8 cellular contexts compared by ENCODE assay signal in the genomic region with DNA sequence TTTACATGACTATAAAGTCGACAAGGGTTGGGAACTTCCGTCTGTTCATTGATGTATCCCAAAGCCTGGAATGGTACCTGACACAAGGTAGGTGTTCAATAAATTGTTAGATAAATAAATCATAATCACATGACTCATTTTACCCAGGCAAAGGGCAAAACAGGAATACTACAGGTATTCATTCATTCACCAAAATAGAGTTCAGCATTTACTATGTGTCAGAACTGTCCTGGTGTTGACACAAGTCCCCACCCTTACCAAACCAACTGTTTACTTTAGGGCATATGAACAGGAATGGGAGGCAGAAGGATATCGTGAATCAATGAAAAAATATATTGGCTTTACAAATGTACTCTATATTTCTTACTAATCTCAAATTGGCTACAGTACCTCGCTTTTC. TPM values are rescaled to one million over a fixed set of nuclear protein-coding genes. Genes with fewer than 3 reads are reported as not detected.
DNase-seq lines count a peak whose midpoint lies in the region; ATAC-seq and TF ChIP-seq lines count a peak whose summit lies in the region.

No MANE protein-coding gene starts in this region.

- peak overlapping the region; percentile 58 to 97 (median 85) for H3K4me3 ChIP-seq in dorsolateral prefrontal cortex

- H3K36me3 Mint-ChIP-seq in CD14-positive monocyte, result peaks cover 0 to 9% of the 10 kb centered on the region in 2 donors
- H3K36me3 Mint-ChIP-seq in natural killer cell, result no peaks in the 10 kb centered on the region

- ATAC-seq in natural killer cell, result no peak
- ATAC-seq in HG03442 (IDR thresholded peaks at IDR 0.05; ENCODE audit: unreplicated experiment), result no peak

- H3K4me3 Mint-ChIP-seq in CD14-positive monocyte (peak overlapping the region; percentile 100), natural killer cell (peak overlapping the region; percentile 100)

- TF ChIP-seq CTCF in CD14-positive monocyte (IDR thresholded peaks at IDR 0.05), result no peak
- TF ChIP-seq CTCF in dorsolateral prefrontal cortex (IDR thresholded peaks at IDR 0.05 in 54 of 56, conservative IDR thresholded peaks at IDR 0.05 in 2 of 56; ENCODE audit: low read depth in 1 of 56, partially characterized antibody in 56 of 56), result no peak
- no peak for TF ChIP-seq CTCF in natural killer cell (IDR thresholded peaks at IDR 0.05)

- H3K4me1 Mint-ChIP-seq in CD14-positive monocyte (peaks cover 22% of the 10 kb centered on the region), natural killer cell (peaks cover 21% of the 10 kb centered on the region in 2 donors)

- H3K27me3 Mint-ChIP-seq in CD14-positive monocyte (ENCODE audit: low read depth in 3 of 3) (peaks cover 0 to 3% (median 0%) of the 10 kb centered on the region in 3 donors), natural killer cell (ENCODE audit: low read depth in 2 of 2) (peaks cover 7 to 11% of the 10 kb centered on the region in 2 donors)

- intact Hi-C loops in CD14-positive monocyte (cut with micrococcal nuclease) (no loop called here), dorsolateral prefrontal cortex (cut with DNase I) (loop anchor here in 1 of 2 donors (5.0 kb wide), 1 partner anchor 57 kb away; the partner anchor contains the start of gene RALA), natural killer cell (cut with micrococcal nuclease) (no loop called here)

- H3K27ac ChIP-seq in dorsolateral prefrontal cortex, result peak overlapping the region in 51 of 59 donors; percentile 5 to 89 (median 75)

- no peaks in the 10 kb centered on the region for H3K27me3 ChIP-seq in dorsolateral prefrontal cortex

- DNase-seq in CD14-positive monocyte (ENCODE audit: low spot score) (no peak), LoVo (ENCODE audit: low spot score) (peak; percentile 78), dorsolateral prefrontal cortex (no peak), natural killer cell (no peak), retina (no peak), NCI-H2029 (lab: John Stamatoyannopoulos, UW) (no peak)
- DNase-seq in NK-92 treated with Interleukin-12 subunit alpha and Interleukin-12 subunit beta, amount 100 ng/mL, for 24 hours (lab: John Stamatoyannopoulos, UW), result no peak

- H3K9me3 Mint-ChIP-seq in CD14-positive monocyte (peaks cover 4 to 10% (median 6%) of the 10 kb centered on the region in 7 donors), natural killer cell (no peaks in the 10 kb centered on the region)

- H3K27ac Mint-ChIP-seq in CD14-positive monocyte (peak overlapping the region in 2 of 7 donors; percentile 75 to 87), natural killer cell (peak overlapping the region; percentile 88 to 94)

RNA-seq across cellular contexts. Expression of gene YAE1, which starts 0.7 kb away (rescaled TPM):
- 1 to 10 TPM; 1.1 to 2.7 TPM for polyA plus RNA-seq in CD14-positive monocyte
- total RNA-seq in dorsolateral prefrontal cortex, result 10 to 100 TPM; 18.7 to 42.0 (median 30.4) TPM
- 1 to 10 TPM; 3.1 to 5.1 (median 3.4) TPM for total RNA-seq in natural killer cell

RNA-seq across cellular contexts. Expression of gene RALA, which starts 57.8 kb away (rescaled TPM):
- polyA plus RNA-seq in CD14-positive monocyte, result 10 to 100 TPM; 30.8 to 32.0 TPM
- total RNA-seq in dorsolateral prefrontal cortex (10 to 100 TPM; 20.4 to 35.1 (median 28.8) TPM), natural killer cell (10 to 100 TPM; 10.2 to 22.0 (median 16.8) TPM)
